13 cellular contexts compared by ENCODE assay signal in genomic region chr5:72356361-72356760, GRCh38. TPM values are rescaled to one million over a fixed set of nuclear protein-coding genes. Genes with fewer than 3 reads are reported as not detected.
DNase-seq lines count a peak whose midpoint lies in the region; ATAC-seq, FAIRE-seq and TF ChIP-seq lines count a peak whose summit lies in the region.
"Had no signal": no experiment of that assay in that cellular context is flagged by ENCODE, and none has a peak within 500 bp of the region (broad histone marks: within the 10 kb centered on the region; RNA-seq: fewer than 3 reads in every experiment).

No MANE protein-coding gene starts in this region.

- peak overlapping the region; percentile 59 for H2AFZ ChIP-seq in osteoblast (ENCODE audit: low read length)
- H2AFZ ChIP-seq in trophoblast cell (ENCODE audit: insufficient read depth, low read length, poor library complexity) = no peak overlapping the region
- H2AFZ ChIP-seq: GM23248 had no signal

- H3K9me3 ChIP-seq in A549 (no peaks in the 10 kb centered on the region), osteoblast (ENCODE audit: low read depth, low read length) (no peaks in the 10 kb centered on the region), trophoblast cell (ENCODE audit: insufficient read depth, low read depth, low read length) (peaks cover 3% of the 10 kb centered on the region)
- H3K9me3 ChIP-seq: Caco-2 had no signal

- H3K36me3 ChIP-seq in osteoblast (ENCODE audit: insufficient read depth, low read length) = peaks cover 21% of the 10 kb centered on the region
- peaks cover 0 to 7% of the 10 kb centered on the region in 2 experiments for H3K36me3 ChIP-seq in trophoblast cell (ENCODE audit: control insufficient read depth in 1 of 2, insufficient read depth in 2 of 2, low read length in 2 of 2)

- no peaks in the 10 kb centered on the region for H3K79me2 ChIP-seq in osteoblast (ENCODE audit: insufficient read depth, low read length)
- no peaks in the 10 kb centered on the region for H3K79me2 ChIP-seq in trophoblast cell (ENCODE audit: control insufficient read depth, insufficient read depth, low read length, poor library complexity)

- no peak overlapping the region for H2BK5ac ChIP-seq in trophoblast cell (ENCODE audit: low read depth, low read length, poor library complexity)

- H3K79me1 ChIP-seq in trophoblast cell (ENCODE audit: low read length) = no peaks in the 10 kb centered on the region

- H3K4ac ChIP-seq in trophoblast cell (ENCODE audit: low read depth, low read length) = no peak overlapping the region

- ATAC-seq in A549 (no peak), HG02970 (IDR thresholded peaks at IDR 0.05; ENCODE audit: low FRiP score, unreplicated experiment) (no peak)
- ATAC-seq: CD8-positive, alpha-beta T cell; GM12878 had no signal

- no peak for TF ChIP-seq POLR2A in A549 (IDR thresholded peaks at IDR 0.05; ENCODE audit: low read length)

- H3K36me3 Mint-ChIP-seq in brain = peaks cover 29% of the 10 kb centered on the region

- H3K27ac Mint-ChIP-seq in brain = peak overlapping the region in 3 of 5 experiments; percentile 35 to 94 (median 36)

- 95% methylated on average over 1 of the region's 1 CpG for WGBS in A549 (ENCODE audit: missing lambda C conversion rate)
- no CpG with 5 or more reads among the region's 1 CpG for WGBS in trophoblast cell (ENCODE audit: extremely low coverage, insufficient coverage, insufficient read length)

- H4K12ac ChIP-seq in trophoblast cell (ENCODE audit: low read depth, low read length) = no peak overlapping the region

- H2AK5ac ChIP-seq in trophoblast cell (ENCODE audit: low read length) = no peak overlapping the region

- no peak overlapping the region for H3K4me3 Mint-ChIP-seq in brain
- H3K4me3 Mint-ChIP-seq: CD14-positive monocyte; CD8-positive, alpha-beta T cell had no signal

- no peak overlapping the region for H3K14ac ChIP-seq in trophoblast cell (ENCODE audit: low read length)

- H3K18ac ChIP-seq in trophoblast cell (ENCODE audit: low read length) = no peak overlapping the region

- no peaks in the 10 kb centered on the region for H4K20me1 ChIP-seq in osteoblast (ENCODE audit: insufficient read depth, low read length)

- in situ Hi-C loops in G401 (cut with HindIII; ENCODE audit: low sequenced_read_pairs) = no loop called here

- FAIRE-seq in A549 (lab: Jason Lieb, UNC) = no peak
- FAIRE-seq: GM12878, GM18507 had no signal

- TF ChIP-seq RAD21 in A549 (conservative IDR thresholded peaks at IDR 0.05 in 1 of 2, IDR thresholded peaks at IDR 0.05 in 1 of 2) = no peak

- H2BK12ac ChIP-seq in trophoblast cell (ENCODE audit: low read length) = no peak overlapping the region

- H3K27me3 Mint-ChIP-seq in brain = no peaks in the 10 kb centered on the region

- H3K4me2 ChIP-seq in A549 (no peak overlapping the region), osteoblast (ENCODE audit: insufficient read depth, low read length) (no peak overlapping the region), trophoblast cell (ENCODE audit: low read length) (no peak overlapping the region)

- H3K27me3 ChIP-seq in osteoblast (ENCODE audit: insufficient read depth, low read length) = no peaks in the 10 kb centered on the region
- no peaks in the 10 kb centered on the region for H3K27me3 ChIP-seq in trophoblast cell (ENCODE audit: insufficient read depth, low read length)

- no peak for TF ChIP-seq EP300 in A549 (IDR thresholded peaks at IDR 0.05)

- no peak overlapping the region for H2BK120ac ChIP-seq in trophoblast cell (ENCODE audit: insufficient read depth, low read length, poor library complexity)

- H3K27ac ChIP-seq in A549 = no peak overlapping the region; a peak in 1 of 6 replicates
- H3K27ac ChIP-seq in osteoblast (ENCODE audit: low read depth, low read length) = no peak overlapping the region
- H3K27ac ChIP-seq in trophoblast cell (ENCODE audit: low read depth, low read length) = no peak overlapping the region
- H3K27ac ChIP-seq: GM23248 had no signal

- no peak overlapping the region for H3K9ac ChIP-seq in trophoblast cell (ENCODE audit: low read length)
- H3K9ac ChIP-seq: GM23248 had no signal

- H3K4me1 ChIP-seq in A549 = peaks cover 15% of the 10 kb centered on the region
- peaks cover 11% of the 10 kb centered on the region for H3K4me1 ChIP-seq in osteoblast (ENCODE audit: insufficient read depth, low read length)
- no peaks in the 10 kb centered on the region for H3K4me1 ChIP-seq in trophoblast cell (ENCODE audit: control insufficient read depth in 1 of 2, insufficient read depth in 2 of 2, low read length in 2 of 2)
- H3K4me1 ChIP-seq: Caco-2 had no signal

- TF ChIP-seq CTCF in A549 (IDR thresholded peaks at IDR 0.05) (no peak), brain (conservative IDR thresholded peaks at IDR 0.05) (no peak), osteoblast (IDR thresholded peaks at IDR 0.05; ENCODE audit: extremely low read depth, low read depth, low read length) (no peak)

- H3K4me3 ChIP-seq in A549 = no peak overlapping the region
- no peak overlapping the region for H3K4me3 ChIP-seq in osteoblast (ENCODE audit: insufficient read depth, low read length)
- no peak overlapping the region for H3K4me3 ChIP-seq in trophoblast cell (ENCODE audit: low read depth, low read length)
- H3K4me3 ChIP-seq: GM12878, GM23248 had no signal

- POLR2A ChIA-PET in A549 (lab: Yijun Ruan, JAX) = no interaction called here

- no peak overlapping the region for H3K23ac ChIP-seq in trophoblast cell (ENCODE audit: low read length)

- H4K91ac ChIP-seq in trophoblast cell (ENCODE audit: low read depth, low read length) = no peak overlapping the region

- no peaks in the 10 kb centered on the region for H3K9me3 Mint-ChIP-seq in brain
- H3K9me3 Mint-ChIP-seq: CD8-positive, alpha-beta T cell had no signal

- no peak overlapping the region for H4K8ac ChIP-seq in trophoblast cell (ENCODE audit: low read depth, low read length)

- CTCF ChIA-PET in A549 (lab: Yijun Ruan, JAX) = interaction anchor here (0.6 to 3.0 kb wide), 15 partner anchors 10 to 862 kb away, joined by 3 to 31 read pairs (median 3); partner anchors contain the start of genes MRPS27 and PTCD2

- H3K4me1 Mint-ChIP-seq in brain = peaks cover 9% of the 10 kb centered on the region

- DNase-seq in A549 (ENCODE audit: low read depth in 1 of 2, low spot score in 1 of 2) = no peak
- DNase-seq in G401 (ENCODE audit: low spot score) = peak; percentile 32
- no peak for DNase-seq in osteoblast (ENCODE audit: insufficient read length, low spot score, missing footprints)
- DNase-seq in trophoblast cell = no peak
- DNase-seq: CD8-positive, alpha-beta T cell; KG1 had no signal

TF ChIP-seq in A549, 52 proteins besides CTCF, POLR2A, EP300 and RAD21:
- TF ChIP-seq HOXB5 (CRISPR knock-in tag; IDR thresholded peaks at IDR 0.05) (no peak), HES2 (IDR thresholded peaks at IDR 0.05) (no peak), PBX3 (IDR thresholded peaks at IDR 0.05) (no peak), MAFK (IDR thresholded peaks at IDR 0.05; ENCODE audit: partially characterized antibody) (peak; percentile 50), CHD2 (IDR thresholded peaks at IDR 0.05; ENCODE audit: low read length, partially characterized antibody) (no peak), FOXS1 (CRISPR knock-in tag; IDR thresholded peaks at IDR 0.05) (no peak), GATA3 (IDR thresholded peaks at IDR 0.05; ENCODE audit: borderline replicate concordance) (no peak)

RNA-seq across cellular contexts. Expression of gene PTCD2, which starts 36.2 kb away (rescaled TPM):
- polyA plus RNA-seq in A549 (2011; rRNA removed) = 26.5 and 31.1 TPM in 2 replicates
- polyA plus RNA-seq in A549 (2012; cell fraction: cytosol; rRNA removed) = 8.0 and 8.8 TPM in 2 replicates
- 6.7 and 7.8 TPM in 2 replicates for polyA plus RNA-seq in A549 (2012; cell fraction: nucleus; rRNA removed)
- 12.6 to 14.4 TPM (median 13.2 TPM) in 3 replicates for polyA plus RNA-seq in A549 (2017; fragmentation: RNase III; extraction: RNeasy Plus Mini Kit Qiagen cat#74134 plus additional on column Dnase treatment)
- 17.9 and 21.4 TPM in 2 replicates for polyA minus RNA-seq in A549 (2011; rRNA and poly(A)+ RNA removed)
- 13.2 and 19.9 TPM in 2 replicates for total RNA-seq in G401 (2014; rRNA removed; shearing (Covaris generic))
- polyA plus RNA-seq in brain (ENCODE audit: insufficient read depth, low read depth, low replicate concordance) = 2.1 TPM
- 8.3 and 9.4 TPM in 2 replicates for total RNA-seq in osteoblast
- 5.7 and 6.1 TPM in 2 replicates for polyA plus RNA-seq in trophoblast cell (2013)

RNA-seq across cellular contexts. Expression of gene MRPS27, which starts 36.3 kb away (rescaled TPM):
- polyA plus RNA-seq in A549 (2011; rRNA removed) (141 and 160 TPM in 2 replicates), A549 (2017; fragmentation: RNase III; extraction: RNeasy Plus Mini Kit Qiagen cat#74134 plus additional on column Dnase treatment) (73.8 to 81.1 TPM (median 81.0 TPM) in 3 replicates), brain (ENCODE audit: insufficient read depth, low read depth, low replicate concordance) (33.5 TPM)
- polyA plus RNA-seq in A549 (2012; cell fraction: cytosol; rRNA removed) = 66.9 and 73.2 TPM in 2 replicates
- 57.2 and 72.5 TPM in 2 replicates for polyA plus RNA-seq in A549 (2012; cell fraction: nucleus; rRNA removed)
- 154 and 167 TPM in 2 replicates for polyA minus RNA-seq in A549 (2011; rRNA and poly(A)+ RNA removed)
- 155 and 193 TPM in 2 replicates for total RNA-seq in G401 (2014; rRNA removed; shearing (Covaris generic))
- total RNA-seq in osteoblast = 98.1 and 106 TPM in 2 replicates
- polyA plus RNA-seq in trophoblast cell (2013) = 43.2 and 43.5 TPM in 2 replicates
